2 cellular contexts compared by ENCODE assay signal in genomic region chr12:102480401-102480800, GRCh38.
TF ChIP-seq lines count a peak whose summit lies in the region.

Gene IGF1, minus strand, starts transcription at chr12:102480563. Its CDS starts 182 bp downstream, at chr12:102480381.

TF ChIP-seq in liver, 16 proteins besides CTCF, POLR2A, EP300 and RAD21:
- TF ChIP-seq EGR1 (IDR thresholded peaks at IDR 0.05; ENCODE audit: low read depth in 2 of 2) (no peak), ZBTB33 (IDR thresholded peaks at IDR 0.05) (no peak), HNF4G (IDR thresholded peaks at IDR 0.05) (peak; percentile 43), FOXA1 (IDR thresholded peaks at IDR 0.05) (no peak), TAF1 (conservative IDR thresholded peaks at IDR 0.05) (peak; percentile 91), MAX (IDR thresholded peaks at IDR 0.05) (peak; percentile 27), GABPA (IDR thresholded peaks at IDR 0.05 in 1 of 2, conservative IDR thresholded peaks at IDR 0.05 in 1 of 2) (peak in 1 of 2 donors; percentile 55), YY1 (IDR thresholded peaks at IDR 0.05) (peak; percentile 66), RXRA (IDR thresholded peaks at IDR 0.05) (peak; percentile 12 to 34), REST (IDR thresholded peaks at IDR 0.05) (peak; percentile 38), JUND (IDR thresholded peaks at IDR 0.05) (no peak), HNF4A (conservative IDR thresholded peaks at IDR 0.05) (peak; percentile 52 to 61), SP1 (IDR thresholded peaks at IDR 0.05) (peak; percentile 46), ATF3 (IDR thresholded peaks at IDR 0.05) (no peak), NR2F2 (IDR thresholded peaks at IDR 0.05) (no peak), FOXA2 (IDR thresholded peaks at IDR 0.05) (no peak)

TF ChIP-seq in HepG2, 621 proteins besides CTCF, POLR2A, EP300 and RAD21:
- TF ChIP-seq ZNF740 (CRISPR knock-in tag; IDR thresholded peaks at IDR 0.05) (no peak), ZNF234 (CRISPR knock-in tag; conservative IDR thresholded peaks at IDR 0.05) (no peak), SOX13 (IDR thresholded peaks at IDR 0.05) (no peak), SOX13 (CRISPR knock-in tag; conservative IDR thresholded peaks at IDR 0.05 in 1 of 2, IDR thresholded peaks at IDR 0.05 in 1 of 2) (no peak), PATZ1 (CRISPR knock-in tag; IDR thresholded peaks at IDR 0.05) (no peak), ZNF691 (CRISPR knock-in tag; IDR thresholded peaks at IDR 0.05; ENCODE audit: borderline replicate concordance, low read depth) (no peak), HDAC2 (CRISPR knock-in tag; IDR thresholded peaks at IDR 0.05) (no peak), HNRNPL (IDR thresholded peaks at IDR 0.05; ENCODE audit: low read depth, low read length) (no peak), ZBTB4 (CRISPR knock-in tag; IDR thresholded peaks at IDR 0.05; ENCODE audit: borderline replicate concordance) (no peak), ARID3A (IDR thresholded peaks at IDR 0.05; ENCODE audit: low read depth, low read length) (no peak), ZNF878 (CRISPR knock-in tag; IDR thresholded peaks at IDR 0.05) (no peak), ISL2 (CRISPR knock-in tag; IDR thresholded peaks at IDR 0.05) (no peak), ZNF749 (CRISPR knock-in tag; IDR thresholded peaks at IDR 0.05; ENCODE audit: borderline replicate concordance) (no peak), ZNF75D (CRISPR knock-in tag; IDR thresholded peaks at IDR 0.05; ENCODE audit: borderline replicate concordance) (no peak), ZNF33B (CRISPR knock-in tag; IDR thresholded peaks at IDR 0.05) (no peak), TAF15 (IDR thresholded peaks at IDR 0.05; ENCODE audit: low read depth, low read length, poor library complexity, severe bottlenecking) (no peak), PAWR (CRISPR knock-in tag; IDR thresholded peaks at IDR 0.05; ENCODE audit: borderline replicate concordance) (no peak), PAF1 (CRISPR knock-in tag; IDR thresholded peaks at IDR 0.05) (no peak), KAT7 (CRISPR knock-in tag; IDR thresholded peaks at IDR 0.05; ENCODE audit: borderline replicate concordance) (no peak), MEIS1 (CRISPR knock-in tag; IDR thresholded peaks at IDR 0.05; ENCODE audit: borderline replicate concordance) (no peak)
